Comparison of ENCODE assay signal across 8 cellular contexts in genomic region chr2:68643011-68643873, GRCh38. TPM values are rescaled to one million over a fixed set of nuclear protein-coding genes. Genes with fewer than 3 reads are reported as not detected.
DNase-seq lines count a peak whose midpoint lies in the region; ATAC-seq and TF ChIP-seq lines count a peak whose summit lies in the region.

Gene PROKR1, plus strand, starts transcription at chr2:68643579. Its CDS starts 2,243 bp downstream, at chr2:68645822.

- H3K4me3 Mint-ChIP-seq in activated CD4-positive, alpha-beta memory T cell treated with anti-CD3 and anti-CD28 coated beads, Interleukin-2, amount 10 ng/mL, durations not matched to agents 7 days and 5 days: peak within 1 kb of the TSS; percentile 12

- no peak within 1 kb of the TSS for H3K23ac ChIP-seq in trophoblast cell (ENCODE audit: low read length)

- peaks cover 2% of the 10 kb centered on the region for H3K79me2 ChIP-seq in trophoblast cell (ENCODE audit: control insufficient read depth, insufficient read depth, low read length, poor library complexity)

- peaks cover 11% of the 10 kb centered on the region; the same call in 1 of the 2 replicates for H4K20me1 ChIP-seq in BLaER1

- H3K27ac Mint-ChIP-seq in activated CD4-positive, alpha-beta memory T cell treated with anti-CD3 and anti-CD28 coated beads, Interleukin-2, amount 10 ng/mL, durations not matched to agents 7 days and 5 days: no peak within 1 kb of the TSS

- H2BK120ac ChIP-seq in trophoblast cell (ENCODE audit: insufficient read depth, low read length, poor library complexity): no peak within 1 kb of the TSS

- H3K27ac ChIP-seq in BLaER1 (no peak within 1 kb of the TSS), heart left ventricle (no peak within 1 kb of the TSS), trophoblast cell (ENCODE audit: low read depth, low read length) (no peak within 1 kb of the TSS)

- no peak for TF ChIP-seq POLR2A in heart left ventricle (IDR thresholded peaks at IDR 0.05)

- H3K4me3 ChIP-seq in BLaER1 (peak within 1 kb of the TSS; percentile 68), HFF-Myc (replicated peaks; ENCODE audit: low read depth, low read length) (peak within 1 kb of the TSS; percentile 29), heart left ventricle (peak within 1 kb of the TSS; percentile 37 to 63 (median 51)), trophoblast cell (ENCODE audit: low read depth, low read length) (peak within 1 kb of the TSS; percentile 58)

- CTCF ChIA-PET in activated CD4-positive, alpha-beta memory T cell treated with anti-CD3 and anti-CD28 coated beads, Interleukin-2, amount 10 ng/mL, durations not matched to agents 7 days and 5 days (lab: Charles Lee): no interaction called here

- H4K91ac ChIP-seq in trophoblast cell (ENCODE audit: low read depth, low read length): no peak within 1 kb of the TSS

- peaks cover 68% of the 10 kb centered on the region for H3K27me3 Mint-ChIP-seq in activated CD4-positive, alpha-beta memory T cell treated with anti-CD3 and anti-CD28 coated beads, Interleukin-2, amount 10 ng/mL, durations not matched to agents 7 days and 5 days

- TF ChIP-seq CTCF in HFF-Myc (IDR thresholded peaks at IDR 0.05; ENCODE audit: low read depth, low read length, missing control alignments) (no peak), heart left ventricle (IDR thresholded peaks at IDR 0.05) (no peak)

- peak within 1 kb of the TSS; percentile 63 for H2AFZ ChIP-seq in trophoblast cell (ENCODE audit: insufficient read depth, low read length, poor library complexity)

- H3K27me3 ChIP-seq in BLaER1 (peaks cover 54% of the 10 kb centered on the region), heart left ventricle (peaks cover 13 to 86% (median 29%) of the 10 kb centered on the region in 9 donors), trophoblast cell (ENCODE audit: insufficient read depth, low read length) (peaks cover 26% of the 10 kb centered on the region)

- H3K9me3 Mint-ChIP-seq in activated CD4-positive, alpha-beta memory T cell treated with anti-CD3 and anti-CD28 coated beads, Interleukin-2, amount 10 ng/mL, durations not matched to agents 7 days and 5 days: peaks cover 5% of the 10 kb centered on the region

- POLR2A ChIA-PET in activated CD4-positive, alpha-beta memory T cell treated with anti-CD3 and anti-CD28 coated beads, Interleukin-2, amount 10 ng/mL, durations not matched to agents 7 days and 5 days (lab: Charles Lee): no interaction called here

- H3K9ac ChIP-seq in BLaER1 (peak within 1 kb of the TSS; percentile 59; the same call in 1 of the 2 replicates), trophoblast cell (ENCODE audit: low read length) (no peak within 1 kb of the TSS)

- no peak within 1 kb of the TSS for H4K12ac ChIP-seq in trophoblast cell (ENCODE audit: low read depth, low read length)

- H2AK5ac ChIP-seq in trophoblast cell (ENCODE audit: low read length): no peak within 1 kb of the TSS

- H3K4ac ChIP-seq in trophoblast cell (ENCODE audit: low read depth, low read length): no peak within 1 kb of the TSS

- H2BK5ac ChIP-seq in trophoblast cell (ENCODE audit: low read depth, low read length, poor library complexity): no peak within 1 kb of the TSS

- H4K8ac ChIP-seq in trophoblast cell (ENCODE audit: low read depth, low read length): no peak within 1 kb of the TSS

- no peak within 1 kb of the TSS for H2BK12ac ChIP-seq in trophoblast cell (ENCODE audit: low read length)

- no peak within 1 kb of the TSS for H3K14ac ChIP-seq in trophoblast cell (ENCODE audit: low read length)

- no peaks in the 10 kb centered on the region for H3K36me3 ChIP-seq in BLaER1
- no peaks in the 10 kb centered on the region for H3K36me3 ChIP-seq in heart left ventricle
- H3K36me3 ChIP-seq in trophoblast cell (ENCODE audit: control insufficient read depth in 1 of 2, insufficient read depth in 2 of 2, low read length in 2 of 2): no peaks in the 10 kb centered on the region

- H3K4me2 ChIP-seq in BLaER1 (peak within 1 kb of the TSS; percentile 98), trophoblast cell (ENCODE audit: low read length) (peak within 1 kb of the TSS; percentile 95)

- no peaks in the 10 kb centered on the region for H3K79me1 ChIP-seq in trophoblast cell (ENCODE audit: low read length)

- H3K9me3 ChIP-seq in BLaER1 (peaks cover 36% of the 10 kb centered on the region), heart left ventricle (peaks cover 0 to 10% (median 0%) of the 10 kb centered on the region in 12 donors), trophoblast cell (ENCODE audit: insufficient read depth, low read depth, low read length) (peaks cover 2% of the 10 kb centered on the region)

- DNase-seq in HFF-Myc (ENCODE audit: extremely low read depth, low read depth) (no peak), heart left ventricle (peak; percentile 21 to 67 (median 46)), trophoblast cell (peak; percentile 35 to 70)
- no peak for DNase-seq in activated CD4-positive, alpha-beta memory T cell treated with anti-CD3 and anti-CD28 coated beads, Interleukin-2, amount 10 ng/mL, durations not matched to agents 7 days and 5 days

- peaks cover 3% of the 10 kb centered on the region for H3K36me3 Mint-ChIP-seq in activated CD4-positive, alpha-beta memory T cell treated with anti-CD3 and anti-CD28 coated beads, Interleukin-2, amount 10 ng/mL, durations not matched to agents 7 days and 5 days (ENCODE audit: low read depth)

- no peak within 1 kb of the TSS for H3K18ac ChIP-seq in trophoblast cell (ENCODE audit: low read length)

- peaks cover 13% of the 10 kb centered on the region for H3K4me1 ChIP-seq in BLaER1
- peaks cover 0 to 14% (median 9%) of the 10 kb centered on the region in 12 donors for H3K4me1 ChIP-seq in heart left ventricle
- peaks cover 4 to 7% of the 10 kb centered on the region in 2 experiments for H3K4me1 ChIP-seq in trophoblast cell (ENCODE audit: control insufficient read depth in 1 of 2, insufficient read depth in 2 of 2, low read length in 2 of 2)

- 1 to 7% (median 2%) methylated on average over 20 to 86 of the region's 86 CpGs for WGBS in heart left ventricle, 4 donors
- WGBS in trophoblast cell (ENCODE audit: extremely low coverage, insufficient coverage, insufficient read length): no CpG with 5 or more reads among the region's 86 CpGs

- intact Hi-C loops in heart left ventricle (cut with DNase I): no loop called here

- ATAC-seq in heart left ventricle (peak in 3 of 4 donors; percentile 37 to 85 (median 75)), GM21390 (IDR thresholded peaks at IDR 0.05; ENCODE audit: unreplicated experiment) (no peak), HG02938 (IDR thresholded peaks at IDR 0.05; ENCODE audit: unreplicated experiment) (no peak), GM21825 (IDR thresholded peaks at IDR 0.05; ENCODE audit: unreplicated experiment) (no peak)

- H3K4me1 Mint-ChIP-seq in activated CD4-positive, alpha-beta memory T cell treated with anti-CD3 and anti-CD28 coated beads, Interleukin-2, amount 10 ng/mL, durations not matched to agents 7 days and 5 days: peaks cover 7% of the 10 kb centered on the region

RNA-seq across cellular contexts. Expression of gene PROKR1, which starts in this region (rescaled TPM):
- not detected for total RNA-seq in activated CD4-positive, alpha-beta memory T cell treated with anti-CD3 and anti-CD28 coated beads, Interleukin-2, amount 10 ng/mL, durations not matched to agents 7 days and 5 days
- total RNA-seq in heart left ventricle: not detected
- polyA plus RNA-seq in heart left ventricle: under 1 TPM in 1 of 2 donors, not detected in 1; 0.08 TPM
- 0.01 and 0.03 TPM in 2 replicates for polyA plus RNA-seq in trophoblast cell (2013)

Comparison
In these comparisons a context has a peak if more than half of its experiments do, and no peak if none do; other contexts are left out.
1. Peak in DNase-seq, ATAC-seq and H3K4me3 ChIP-seq in heart left ventricle; RNA of the gene not detected or under 1 TPM.
2. DNase-seq: peak in trophoblast cell (2 of 2); none in HFF-Myc (single experiment) and activated CD4-positive, alpha-beta memory T cell treated with anti-CD3 and anti-CD28 coated beads, Interleukin-2, amount 10 ng/mL, durations not matched to agents 7 days and 5 days (single experiment).
3. Peak in every context shown above with its lines, with median percentiles within 50 percentile points of each other: H3K4me3 ChIP-seq.